8 cellular contexts compared by ENCODE assay signal in genomic region chr17:51120739-51121619, GRCh38. TPM values are rescaled to one million over a fixed set of nuclear protein-coding genes. Genes with fewer than 3 reads are reported as not detected.
DNase-seq lines count a peak whose midpoint lies in the region; ATAC-seq and TF ChIP-seq lines count a peak whose summit lies in the region.

Gene SPAG9, minus strand, starts transcription at chr17:51120868. Its CDS starts 212 bp downstream, at chr17:51120656.

- H3K4me1 ChIP-seq in heart left ventricle = peaks cover 8 to 49% (median 29%) of the 10 kb centered on the region in 12 donors

- peak within 1 kb of the TSS; percentile 98 to 99 for H3K27ac Mint-ChIP-seq in T-cell
- H3K27ac Mint-ChIP-seq in type B pancreatic cell = peak within 1 kb of the TSS; percentile 100

- TF ChIP-seq CTCF in GM12865 (IDR thresholded peaks at IDR 0.05; ENCODE audit: insufficient read depth, low read depth, low read length, missing control alignments) = no peak
- no peak for TF ChIP-seq CTCF in heart left ventricle (IDR thresholded peaks at IDR 0.05)
- no peak for TF ChIP-seq CTCF in type B pancreatic cell (conservative IDR thresholded peaks at IDR 0.05)

- H3K27me3 ChIP-seq in heart left ventricle = no peaks in the 10 kb centered on the region

- intact Hi-C loops in heart left ventricle (cut with DNase I) = loop anchor here in 5 of 10 donors (1.0 to 5.0 kb wide), 3 partner anchors 32 to 254 kb away; partner anchors contain the start of genes NME1 (in 5 of the 5) and TOB1 (in 1 of the 5)
- intact Hi-C loops in posterior cingulate gyrus (cut with DNase I) = loop anchor here (2.0 kb wide), 2 partner anchors 32 to 74 kb away; partner anchors contain the start of gene NME1

- WGBS in adipose tissue, 3 donors = 0 to 1% (median 0%) methylated on average over 49 to 68 of the region's 68 CpGs
- WGBS in heart left ventricle, 4 donors = 1 to 2% (median 1%) methylated on average over 35 to 68 of the region's 68 CpGs

- H3K4me3 ChIP-seq in GM12865 (ENCODE audit: low read depth, low read length) (peak within 1 kb of the TSS; percentile 86), heart left ventricle (peak within 1 kb of the TSS; percentile 66 to 100 (median 96))

- H3K36me3 Mint-ChIP-seq in T-cell = no peaks in the 10 kb centered on the region
- no peaks in the 10 kb centered on the region for H3K36me3 Mint-ChIP-seq in type B pancreatic cell

- H3K27ac ChIP-seq in adipose tissue (ENCODE audit: low read depth, low read length) = peak within 1 kb of the TSS; percentile 99
- H3K27ac ChIP-seq in heart left ventricle = peak within 1 kb of the TSS; percentile 95 to 100 (median 99)

- peak; percentile 95 for DNase-seq in GM12865 (ENCODE audit: low read depth)
- DNase-seq in NCI-H1436 (lab: John Stamatoyannopoulos, UW) = peak; percentile 99
- peak; percentile 73 to 91 (median 84) for DNase-seq in T-cell
- DNase-seq in heart left ventricle = peak; percentile 97 to 98 (median 98)
- peak; percentile 81 to 99 (median 93) for DNase-seq in posterior cingulate gyrus
- DNase-seq in type B pancreatic cell (ENCODE audit: extremely low spot score, unreplicated experiment) = peak; percentile 95

- no peaks in the 10 kb centered on the region for H3K27me3 Mint-ChIP-seq in T-cell
- no peaks in the 10 kb centered on the region for H3K27me3 Mint-ChIP-seq in type B pancreatic cell

- POLR2A ChIA-PET in T-cell (lab: Charles Lee) = interaction anchor here (0.6 to 1.3 kb wide), 6 partner anchors 12 to 254 kb away, joined by 3 to 6 read pairs (median 3); partner anchors contain the start of gene NME1 (in 1 of the 2)

- peak; percentile 73 for ATAC-seq in HG02763 (IDR thresholded peaks at IDR 0.05; ENCODE audit: unreplicated experiment)
- peak; percentile 83 to 90 (median 86) for ATAC-seq in T-cell (replicated peaks in 1 of 4)
- ATAC-seq in heart left ventricle = peak; percentile 89 to 96 (median 92)

- H3K9me3 Mint-ChIP-seq in T-cell = no peaks in the 10 kb centered on the region
- H3K9me3 Mint-ChIP-seq in type B pancreatic cell = no peaks in the 10 kb centered on the region

- H3K36me3 ChIP-seq in heart left ventricle = no peaks in the 10 kb centered on the region

- peaks cover 46 to 56% (median 53%) of the 10 kb centered on the region in 3 donors for H3K4me1 Mint-ChIP-seq in T-cell
- peaks cover 43% of the 10 kb centered on the region for H3K4me1 Mint-ChIP-seq in type B pancreatic cell (ENCODE audit: unreplicated experiment)

- TF ChIP-seq POLR2A in heart left ventricle (IDR thresholded peaks at IDR 0.05) = peak; percentile 57 to 82

- H3K4me3 Mint-ChIP-seq in T-cell = peak within 1 kb of the TSS; percentile 84 to 95 (median 94)
- peak within 1 kb of the TSS; percentile 92 for H3K4me3 Mint-ChIP-seq in type B pancreatic cell

- CTCF ChIA-PET in T-cell (lab: Charles Lee) = interaction anchor here (0.6 to 2.1 kb wide), 10 partner anchors 32 to 568 kb away, joined by 3 to 10 read pairs (median 4); partner anchors contain the start of gene NME1 (in 1 of the 2)

- H3K9me3 ChIP-seq in heart left ventricle = no peaks in the 10 kb centered on the region

RNA-seq across cellular contexts. Expression of gene SPAG9, which starts in this region (rescaled TPM):
- total RNA-seq in T-cell (10 to 100 TPM; 48.9 to 61.8 (median 51.9) TPM), heart left ventricle (10 to 100 TPM; 35.8 to 65.4 (median 57.4) TPM), type B pancreatic cell (ENCODE audit: low replicate concordance) (73.2 and 82.9 TPM in 2 replicates)
- polyA plus RNA-seq in adipose tissue (10 to 100 TPM; 15.9 to 43.1 (median 22.2) TPM), heart left ventricle (10 to 100 TPM; 15.9 to 38.9 TPM)

Comparison
In these comparisons a context has a peak if more than half of its experiments do, and no peak if none do; other contexts are left out.
1. Peak in every context shown above with its lines: DNase-seq, ATAC-seq, H3K4me3 ChIP-seq and H3K27ac ChIP-seq.